ENCODE assay signal across 24 cellular contexts in the genomic region with DNA sequence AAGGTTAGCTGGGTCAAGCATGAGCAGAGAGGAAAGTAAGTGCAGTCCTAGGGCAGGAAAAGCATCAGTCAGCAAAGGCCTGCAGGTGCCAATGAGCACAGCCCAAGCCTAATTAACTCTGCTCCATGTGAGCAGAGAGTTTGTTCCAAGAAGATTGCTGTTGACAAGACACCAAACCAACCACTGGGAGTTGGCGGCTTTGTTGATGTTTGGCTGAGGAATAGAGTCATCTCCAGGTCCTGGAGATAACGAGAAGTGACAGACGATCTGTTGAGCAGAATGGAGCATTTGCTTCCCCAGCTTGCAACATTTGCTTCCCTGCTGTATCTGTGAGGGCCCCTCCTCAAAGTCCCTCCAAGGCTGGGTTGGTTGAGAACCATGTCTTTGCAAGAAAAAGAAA.
"Had no signal": no experiment of that assay in that cellular context is flagged by ENCODE, and none has a peak within 500 bp of the region (broad histone marks: within the 10 kb centered on the region; RNA-seq: fewer than 3 reads in every experiment).

No MANE protein-coding gene starts in this region.

- H3K36me3 Mint-ChIP-seq: activated CD8-positive, alpha-beta memory T cell treated with anti-CD3 and anti-CD28 coated beads, Interleukin-2, amount 10 ng/mL, durations not matched to agents 7 days and 5 days; activated naive CD4-positive, alpha-beta T cell treated with anti-CD3 and anti-CD28 coated beads, Interleukin-2, amount 50 U/mL, for 24 hours had no signal

- H3K9me3 ChIP-seq: Peyer's patch, SJCRH30, SK-N-SH had no signal

- H3K27ac ChIP-seq: KMS-11, Peyer's patch, RWPE1, SJCRH30, VCaP had no signal

- H3K4me1 ChIP-seq: SJCRH30 had no signal

- H3K9me2 ChIP-seq: SK-N-SH had no signal

- H3K4me3 ChIP-seq: Peyer's patch, SJCRH30 had no signal

- H3K27me3 ChIP-seq: Peyer's patch had no signal

- H3K9me3 Mint-ChIP-seq: activated naive CD4-positive, alpha-beta T cell treated with anti-CD3 and anti-CD28 coated beads, Interleukin-2, amount 50 U/mL, for 24 hours; activated T-cell treated with anti-CD3 and anti-CD28 coated beads, Interleukin-2, amount 50 U/mL, for 24 hours; activated T-helper 1 cell treated with anti-CD3 and anti-CD28 coated beads, Interleukin-12 subunit alpha, Interleukin-12 subunit beta, Interleukin-2, Interleukin-4 antibody, amounts not matched to agents 30 ng/mL and 10 ng/mL and 1 ng/mL, durations not matched to agents 14 hours and 24 hours and 36 hours had no signal

- H3K4me3 Mint-ChIP-seq: activated CD8-positive, alpha-beta memory T cell treated with anti-CD3 and anti-CD28 coated beads, Interleukin-2, amount 10 ng/mL, durations not matched to agents 7 days and 5 days; activated naive CD4-positive, alpha-beta T cell treated with anti-CD3 and anti-CD28 coated beads, Interleukin-2, amount 50 U/mL, for 24 hours; activated T-cell treated with anti-CD3 and anti-CD28 coated beads, Interleukin-2, amount 50 U/mL, for 24 hours; activated T-helper 1 cell treated with anti-CD3 and anti-CD28 coated beads, Interleukin-12 subunit alpha, Interleukin-12 subunit beta, Interleukin-2, Interleukin-4 antibody, amounts not matched to agents 30 ng/mL and 10 ng/mL and 1 ng/mL, durations not matched to agents 14 hours and 24 hours and 36 hours had no signal

- H3K4me2 ChIP-seq: KMS-11, SK-N-SH had no signal

- H3K9ac ChIP-seq: KMS-11, SK-N-SH had no signal

- H3K27ac Mint-ChIP-seq: activated CD8-positive, alpha-beta memory T cell treated with anti-CD3 and anti-CD28 coated beads, Interleukin-2, amount 10 ng/mL, durations not matched to agents 7 days and 5 days; activated naive CD4-positive, alpha-beta T cell treated with anti-CD3 and anti-CD28 coated beads, Interleukin-2, amount 50 U/mL, for 24 hours; activated T-helper 1 cell treated with anti-CD3 and anti-CD28 coated beads, Interleukin-12 subunit alpha, Interleukin-12 subunit beta, Interleukin-2, Interleukin-4 antibody, amounts not matched to agents 30 ng/mL and 10 ng/mL and 1 ng/mL, durations not matched to agents 14 hours and 24 hours and 36 hours had no signal

- ATAC-seq: activated CD8-positive, alpha-beta memory T cell treated with anti-CD3 and anti-CD28 coated beads, Interleukin-2, amount 10 ng/mL, durations not matched to agents 7 days and 5 days had no signal

- H3K36me3 ChIP-seq: Peyer's patch, SJCRH30 had no signal

- DNase-seq: activated CD4-positive, CD25-positive, alpha-beta regulatory T cell; activated CD8-positive, alpha-beta memory T cell treated with anti-CD3 and anti-CD28 coated beads, Interleukin-2, amount 10 ng/mL, durations not matched to agents 7 days and 5 days; activated effector memory CD4-positive, alpha-beta T cell treated with Interleukin-2 at 50 U/mL for 16 hours; activated naive CD4-positive, alpha-beta T cell; activated T-cell treated with anti-CD3 and anti-CD28 coated beads, Interleukin-2, amount 50 U/mL, for 24 hours; aorta; NCI-H1092; NCI-H1417 treated with DMSO at 0.1 percent for 48 hours; NCI-H1694; NCI-H2029; NCI-H2107; NCI-H2171 treated with DMSO at 0.1 percent for 48 hours; NCI-H226; NCI-H526 treated with DMSO at 0.1 percent for 48 hours; Peyer's patch; Right ventricle myocardium superior; SJCRH30; SK-N-SH; T-helper 1 cell had no signal

- H3K4me1 Mint-ChIP-seq: activated CD8-positive, alpha-beta memory T cell treated with anti-CD3 and anti-CD28 coated beads, Interleukin-2, amount 10 ng/mL, durations not matched to agents 7 days and 5 days; activated naive CD4-positive, alpha-beta T cell treated with anti-CD3 and anti-CD28 coated beads, Interleukin-2, amount 50 U/mL, for 24 hours had no signal
